ENCODE assay signal across 1 cellular context in the genomic region with DNA sequence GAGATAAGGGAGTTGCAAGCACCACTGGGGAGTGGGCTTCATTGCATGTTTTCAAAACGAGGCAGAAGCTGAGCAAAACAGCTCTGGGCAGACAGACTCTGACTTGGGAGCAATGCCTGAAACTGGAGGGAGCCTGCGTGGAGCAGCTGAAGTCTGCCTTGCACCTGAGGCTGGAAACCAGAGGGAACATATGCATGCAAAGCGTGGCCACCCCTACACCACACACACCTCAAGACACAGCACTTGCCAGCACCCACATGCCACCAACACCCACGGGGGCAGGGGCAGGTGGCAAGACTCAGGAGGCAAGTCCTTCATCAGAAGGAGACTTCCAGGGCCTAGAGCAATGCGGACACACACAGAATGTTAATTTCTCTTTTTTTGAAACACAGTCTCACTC.
TF ChIP-seq lines count a peak whose summit lies in the region.

No MANE protein-coding gene starts in this region.

TF ChIP-seq in GM12878, 131 proteins besides CTCF, POLR2A, EP300 and RAD21 (continued from another document):
- no peak for TF ChIP-seq TCF7 (IDR thresholded peaks at IDR 0.05; ENCODE audit: borderline replicate concordance)
- TF ChIP-seq NR2F1 (conservative IDR thresholded peaks at IDR 0.05): no peak
- no peak for TF ChIP-seq SPI1 (IDR thresholded peaks at IDR 0.05; ENCODE audit: borderline replicate concordance, insufficient read depth, low read depth, low read length)
- no peak for TF ChIP-seq SUZ12 (IDR thresholded peaks at IDR 0.05; ENCODE audit: unreplicated experiment)
- TF ChIP-seq CBFB (IDR thresholded peaks at IDR 0.05; ENCODE audit: low read depth): no peak
- TF ChIP-seq ZNF592 (IDR thresholded peaks at IDR 0.05): no peak
- TF ChIP-seq EGR1 (IDR thresholded peaks at IDR 0.05; ENCODE audit: borderline replicate concordance in 1 of 2, low read depth in 2 of 2, low read length in 2 of 2): no peak
